Comparison of ENCODE assay signal across 8 cellular contexts in genomic region chr22:20116376-20116950, GRCh38. TPM values are rescaled to one million over a fixed set of nuclear protein-coding genes. Genes with fewer than 3 reads are reported as not detected.
DNase-seq lines count a peak whose midpoint lies in the region; ATAC-seq and TF ChIP-seq lines count a peak whose summit lies in the region.

No MANE protein-coding gene starts in this region.

- H3K4me3 ChIP-seq in DND-41 (ENCODE audit: low read depth in 1 of 2, low read length in 2 of 2) (peak overlapping the region; percentile 94 to 100), esophagus squamous epithelium (peak overlapping the region; percentile 77 to 90 (median 85)), osteoblast (ENCODE audit: insufficient read depth, low read length) (peak overlapping the region; percentile 99)

- H3K27me3 ChIP-seq in DND-41 (ENCODE audit: insufficient read depth, low read length, poor library complexity) (no peaks in the 10 kb centered on the region), esophagus squamous epithelium (no peaks in the 10 kb centered on the region), osteoblast (ENCODE audit: insufficient read depth, low read length) (no peaks in the 10 kb centered on the region)

- CTCF ChIA-PET in RWPE1 (lab: Yijun Ruan, JAX) = no interaction called here

- H3K36me3 ChIP-seq in DND-41 (ENCODE audit: insufficient read depth, low read length) (peaks cover 87% of the 10 kb centered on the region), esophagus squamous epithelium (peaks cover 9 to 71% (median 18%) of the 10 kb centered on the region in 3 donors), osteoblast (ENCODE audit: insufficient read depth, low read length) (peaks cover 52% of the 10 kb centered on the region)

- POLR2A ChIA-PET in RWPE1 (lab: Yijun Ruan, JAX; ENCODE audit: low non-redundant PET) = no interaction called here

- H2AFZ ChIP-seq in DND-41 (ENCODE audit: low read depth, low read length) (peak overlapping the region; percentile 87), osteoblast (ENCODE audit: low read length) (peak overlapping the region; percentile 70)

- TF ChIP-seq POLR2A in esophagus squamous epithelium (IDR thresholded peaks at IDR 0.05) = no peak

- no peak for ATAC-seq in DND-41 (ENCODE audit: insufficient read depth, low read depth)
- ATAC-seq in omental fat pad (ENCODE audit: low FRiP score) = no peak

- H3K27ac ChIP-seq in DND-41 (ENCODE audit: low read length) (peak overlapping the region; percentile 95), RWPE1 (peak overlapping the region; percentile 87), esophagus squamous epithelium (peak overlapping the region; percentile 89 to 93 (median 92)), osteoblast (ENCODE audit: low read depth, low read length) (peak overlapping the region; percentile 88)

- H3K79me2 ChIP-seq in DND-41 (ENCODE audit: insufficient read depth, low read length) (peaks cover 82% of the 10 kb centered on the region), osteoblast (ENCODE audit: insufficient read depth, low read length) (peaks cover 76% of the 10 kb centered on the region)

- WGBS in esophagus squamous epithelium, 2 donors = 0 to 8% methylated on average over 8 to 14 of the region's 27 CpGs

- DNase-seq in DND-41 (peak; percentile 19), RWPE1 (ENCODE audit: low spot score) (no peak), esophagus squamous epithelium (lab: John Stamatoyannopoulos, UW) (no peak), osteoblast (ENCODE audit: insufficient read length, low spot score, missing footprints) (peak; percentile 93), NCI-H226 (no peak), NCI-H1048 (lab: John Stamatoyannopoulos, UW) (no peak), omental fat pad (ENCODE audit: low spot score) (no peak), NCI-H1694 treated with DMSO at 0.1 percent for 48 hours (lab: John Stamatoyannopoulos, UW) (no peak)

- TF ChIP-seq CTCF in DND-41 (IDR thresholded peaks at IDR 0.05; ENCODE audit: borderline replicate concordance, extremely low read depth, low read length, poor library complexity, severe bottlenecking) = no peak
- no peak for TF ChIP-seq CTCF in RWPE1 (conservative IDR thresholded peaks at IDR 0.05; ENCODE audit: low read depth)
- TF ChIP-seq CTCF in esophagus squamous epithelium (IDR thresholded peaks at IDR 0.05) = no peak
- TF ChIP-seq CTCF in osteoblast (IDR thresholded peaks at IDR 0.05; ENCODE audit: extremely low read depth, low read depth, low read length) = no peak
- TF ChIP-seq CTCF in omental fat pad (IDR thresholded peaks at IDR 0.05) = no peak

- H3K4me1 ChIP-seq in DND-41 (ENCODE audit: insufficient read depth, low read length) = peaks cover 70% of the 10 kb centered on the region
- H3K4me1 ChIP-seq in esophagus squamous epithelium = peaks cover 30 to 72% (median 30%) of the 10 kb centered on the region in 3 donors
- H3K4me1 ChIP-seq in osteoblast (ENCODE audit: insufficient read depth, low read length) = peaks cover 20% of the 10 kb centered on the region

- H4K20me1 ChIP-seq in DND-41 (ENCODE audit: insufficient read depth, low read length) (peaks cover 80% of the 10 kb centered on the region), osteoblast (ENCODE audit: insufficient read depth, low read length) (peaks cover 12% of the 10 kb centered on the region)

- peak overlapping the region; percentile 97 for H3K9ac ChIP-seq in DND-41 (ENCODE audit: low read depth, low read length)

- H3K9me3 ChIP-seq in DND-41 (ENCODE audit: insufficient read depth, low read length, severe bottlenecking) (no peaks in the 10 kb centered on the region), esophagus squamous epithelium (no peaks in the 10 kb centered on the region), osteoblast (ENCODE audit: low read depth, low read length) (no peaks in the 10 kb centered on the region)

- H3K4me2 ChIP-seq in DND-41 (ENCODE audit: insufficient read depth, low read length) = peak overlapping the region; percentile 89
- H3K4me2 ChIP-seq in osteoblast (ENCODE audit: insufficient read depth, low read length) = peak overlapping the region; percentile 90

- intact Hi-C loops in esophagus squamous epithelium (cut with DNase I) = loop anchor here (10.0 kb wide), 2 partner anchors 92 to 142 kb away; partner anchors contain the start of gene TANGO2

RNA-seq across cellular contexts. Expression of gene RANBP1, which starts 0.6 kb away (rescaled TPM):
- total RNA-seq in esophagus squamous epithelium = 100 to 1,000 TPM; 178 to 358 (median 212) TPM
- total RNA-seq in osteoblast = 78.4 and 85.8 TPM in 2 replicates
- total RNA-seq in omental fat pad = 100 to 1,000 TPM; 146 to 285 (median 159) TPM

RNA-seq across cellular contexts. Expression of gene TRMT2A, which starts 0.6 kb away (rescaled TPM):
- total RNA-seq in esophagus squamous epithelium (10 to 100 TPM; 30.9 to 58.6 (median 41.3) TPM), osteoblast (35.9 and 43.8 TPM in 2 replicates), omental fat pad (10 to 100 TPM; 32.4 to 58.5 (median 49.0) TPM)

RNA-seq across cellular contexts. Expression of gene ZDHHC8, which starts 15.1 kb away (rescaled TPM):
- 10 to 100 TPM; 14.7 to 22.9 (median 18.6) TPM for total RNA-seq in esophagus squamous epithelium
- total RNA-seq in osteoblast = 9.8 and 11.8 TPM in 2 replicates
- 10 to 100 TPM in 3 of 4 donors, 1 to 10 TPM in 1; 9.5 to 23.3 (median 16.4) TPM for total RNA-seq in omental fat pad

RNA-seq across cellular contexts. Expression of gene CCDC188, which starts 34.4 kb away (rescaled TPM):
- total RNA-seq in esophagus squamous epithelium (1 to 10 TPM in 1 of 4 donors, not detected in 3; 2.1 TPM), osteoblast (0.36 and 0.59 TPM in 2 replicates), omental fat pad (1 to 10 TPM in 1 of 4 donors, under 1 TPM in 2, not detected in 1; 0.28 to 1.8 (median 0.56) TPM)

RNA-seq across cellular contexts. Expression of gene DGCR8, which starts 36.4 kb away (rescaled TPM):
- total RNA-seq in esophagus squamous epithelium = 10 to 100 TPM; 13.7 to 33.8 (median 18.7) TPM
- total RNA-seq in osteoblast = 25.9 and 44.2 TPM in 2 replicates
- total RNA-seq in omental fat pad = 10 to 100 TPM; 16.9 to 33.5 (median 24.1) TPM

Comparison
In these comparisons a context has a peak if more than half of its experiments do, and no peak if none do; other contexts are left out.
1. DNase-seq: peak in DND-41 (single experiment) and osteoblast (single experiment); none in RWPE1 (single experiment), esophagus squamous epithelium (single experiment), NCI-H226 (single experiment), NCI-H1048 (single experiment), omental fat pad (single experiment) and NCI-H1694 treated with DMSO at 0.1 percent for 48 hours (single experiment).
2. Peak in every context shown above with its lines, with median percentiles within 50 percentile points of each other: H3K27ac ChIP-seq and H3K4me3 ChIP-seq.